1 cellular context compared by ENCODE assay signal in the genomic region with DNA sequence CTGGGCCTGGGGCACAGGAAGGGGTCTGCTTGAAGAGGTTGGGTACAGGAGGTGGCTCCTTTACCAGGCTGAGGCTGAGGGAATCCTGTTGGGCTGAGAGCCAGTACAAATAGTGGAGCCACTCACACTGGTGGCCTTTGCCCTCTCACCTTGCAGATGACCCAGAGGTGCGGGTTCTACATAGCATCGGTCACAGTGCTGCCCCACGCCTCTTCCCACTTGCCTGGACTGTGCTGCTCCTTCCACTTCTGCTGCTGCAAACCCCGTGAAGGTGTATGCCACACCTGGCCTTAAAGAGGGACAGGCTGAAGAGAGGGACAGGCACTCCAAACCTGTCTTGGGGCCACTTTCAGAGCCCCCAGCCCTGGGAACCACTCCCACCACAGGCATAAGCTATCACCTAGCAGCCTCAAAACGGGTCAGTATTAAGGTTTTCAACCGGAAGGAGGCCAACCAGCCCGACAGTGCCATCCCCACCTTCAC.
TF ChIP-seq lines count a peak whose summit lies in the region.

No MANE protein-coding gene starts in this region.

TF ChIP-seq in IMR-90, 13 proteins besides CTCF, POLR2A, EP300 and RAD21 (continued from another document):
- no peak for TF ChIP-seq MAZ (IDR thresholded peaks at IDR 0.05; ENCODE audit: borderline replicate concordance, low read depth, low read length)
- no peak for TF ChIP-seq MAFK (IDR thresholded peaks at IDR 0.05; ENCODE audit: low read depth, low read length)
- TF ChIP-seq, protein P1, sequence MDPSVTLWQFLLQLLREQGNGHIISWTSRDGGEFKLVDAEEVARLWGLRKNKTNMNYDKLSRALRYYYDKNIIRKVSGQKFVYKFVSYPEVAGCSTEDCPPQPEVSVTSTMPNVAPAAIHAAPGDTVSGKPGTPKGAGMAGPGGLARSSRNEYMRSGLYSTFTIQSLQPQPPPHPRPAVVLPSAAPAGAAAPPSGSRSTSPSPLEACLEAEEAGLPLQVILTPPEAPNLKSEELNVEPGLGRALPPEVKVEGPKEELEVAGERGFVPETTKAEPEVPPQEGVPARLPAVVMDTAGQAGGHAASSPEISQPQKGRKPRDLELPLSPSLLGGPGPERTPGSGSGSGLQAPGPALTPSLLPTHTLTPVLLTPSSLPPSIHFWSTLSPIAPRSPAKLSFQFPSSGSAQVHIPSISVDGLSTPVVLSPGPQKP (IDR thresholded peaks at IDR 0.05; ENCODE audit: borderline replicate concordance, low read depth, low read length): no peak
- TF ChIP-seq CEBPB (IDR thresholded peaks at IDR 0.05; ENCODE audit: low read depth, low read length): no peak
- TF ChIP-seq, protein P2, sequence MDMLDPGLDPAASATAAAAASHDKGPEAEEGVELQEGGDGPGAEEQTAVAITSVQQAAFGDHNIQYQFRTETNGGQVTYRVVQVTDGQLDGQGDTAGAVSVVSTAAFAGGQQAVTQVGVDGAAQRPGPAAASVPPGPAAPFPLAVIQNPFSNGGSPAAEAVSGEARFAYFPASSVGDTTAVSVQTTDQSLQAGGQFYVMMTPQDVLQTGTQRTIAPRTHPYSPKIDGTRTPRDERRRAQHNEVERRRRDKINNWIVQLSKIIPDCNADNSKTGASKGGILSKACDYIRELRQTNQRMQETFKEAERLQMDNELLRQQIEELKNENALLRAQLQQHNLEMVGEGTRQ (IDR thresholded peaks at IDR 0.05; ENCODE audit: low read depth, low read length): no peak
- no peak for TF ChIP-seq NFE2L2 (IDR thresholded peaks at IDR 0.05; ENCODE audit: low read depth, low read length)
- TF ChIP-seq RCOR1 (IDR thresholded peaks at IDR 0.05; ENCODE audit: insufficient replicate concordance, low read length): no peak
- no peak for TF ChIP-seq SMC3 (IDR thresholded peaks at IDR 0.05; ENCODE audit: low read depth, low read length)
- no peak for TF ChIP-seq CHD1 (IDR thresholded peaks at IDR 0.05; ENCODE audit: low read depth, low read length)
- TF ChIP-seq MXI1 (IDR thresholded peaks at IDR 0.05; ENCODE audit: borderline replicate concordance, low read depth, low read length): no peak
